Comparison of ENCODE assay signal across 22 cellular contexts in the genomic region with DNA sequence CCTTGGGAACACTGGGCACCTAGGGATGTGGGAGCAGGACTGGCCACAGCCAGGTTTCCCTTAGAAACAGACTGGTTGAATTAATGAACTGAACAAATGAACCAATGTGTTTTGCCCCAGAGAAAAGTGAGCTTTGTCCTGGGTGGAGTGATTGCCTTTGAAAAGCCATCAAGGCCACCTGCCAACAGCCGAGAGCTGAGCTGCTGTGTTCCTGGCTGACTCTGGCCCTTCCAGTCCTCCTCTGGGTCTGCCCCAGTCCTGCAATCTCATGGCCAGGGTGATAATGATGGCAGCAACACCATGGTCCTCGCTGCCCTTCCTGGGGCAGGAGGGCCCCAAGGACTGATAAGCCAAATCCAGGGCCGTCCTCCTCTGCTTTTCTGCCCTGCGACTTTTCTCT. TPM values are rescaled to one million over a fixed set of nuclear protein-coding genes. Genes with fewer than 3 reads are reported as not detected.
DNase-seq lines count a peak whose midpoint lies in the region; ATAC-seq, FAIRE-seq and TF ChIP-seq lines count a peak whose summit lies in the region.
"Had no signal": no experiment of that assay in that cellular context is flagged by ENCODE, and none has a peak within 500 bp of the region (broad histone marks: within the 10 kb centered on the region; RNA-seq: fewer than 3 reads in every experiment).

No MANE protein-coding gene starts in this region.

- H3K36me3 ChIP-seq in heart left ventricle: no peaks in the 10 kb centered on the region
- no peaks in the 10 kb centered on the region for H3K36me3 ChIP-seq in small intestine (ENCODE audit: control insufficient read depth in 2 of 2, insufficient read depth in 2 of 2, low read length in 2 of 2)
- H3K36me3 ChIP-seq: BE2C had no signal

- FAIRE-seq in small intestine (lab: Jason Lieb, UNC): no peak
- FAIRE-seq: A204.1, G401.6, GM12891 had no signal

- H3K4me3 Mint-ChIP-seq in activated CD8-positive, alpha-beta T cell treated with anti-CD3 and anti-CD28 coated beads, Interleukin-2, amount 10 ng/mL, durations not matched to agents 7 days and 5 days: no peak overlapping the region
- H3K4me3 Mint-ChIP-seq: CD4-positive, CD25-positive, alpha-beta regulatory T cell; CD8-positive, alpha-beta memory T cell; H9 had no signal

- peak overlapping the region in 2 of 12 donors; percentile 3 to 29 for H3K27ac ChIP-seq in heart left ventricle
- H3K27ac ChIP-seq in epithelial cell of prostate: peak overlapping the region; percentile 23
- H3K27ac ChIP-seq in small intestine (ENCODE audit: low read depth in 1 of 2, low read length in 1 of 2): no peak overlapping the region

- H3K4me1 Mint-ChIP-seq in activated CD8-positive, alpha-beta T cell treated with anti-CD3 and anti-CD28 coated beads, Interleukin-2, amount 10 ng/mL, durations not matched to agents 7 days and 5 days (ENCODE audit: low read depth): peaks cover 3% of the 10 kb centered on the region
- H3K4me1 Mint-ChIP-seq: CD4-positive, CD25-positive, alpha-beta regulatory T cell; CD8-positive, alpha-beta memory T cell; H9 had no signal

- H3K27me3 ChIP-seq in heart left ventricle (no peaks in the 10 kb centered on the region), small intestine (ENCODE audit: control insufficient read depth in 2 of 2, insufficient read depth in 2 of 2, low read length in 2 of 2) (no peaks in the 10 kb centered on the region)
- H3K27me3 ChIP-seq: BE2C had no signal

- H3K9me3 Mint-ChIP-seq in activated CD8-positive, alpha-beta T cell treated with anti-CD3 and anti-CD28 coated beads, Interleukin-2, amount 10 ng/mL, durations not matched to agents 7 days and 5 days (ENCODE audit: insufficient read depth): no peaks in the 10 kb centered on the region
- H3K9me3 Mint-ChIP-seq: CD4-positive, CD25-positive, alpha-beta regulatory T cell; CD8-positive, alpha-beta memory T cell; H9 had no signal

- WGBS in heart left ventricle, 4 donors: 46 to 57% (median 52%) methylated on average over 4 of the region's 4 CpGs
- WGBS in small intestine, 3 donors: 15 to 66% (median 34%) methylated on average over 4 of the region's 4 CpGs

- no peaks in the 10 kb centered on the region for H3K36me3 Mint-ChIP-seq in activated CD8-positive, alpha-beta T cell treated with anti-CD3 and anti-CD28 coated beads, Interleukin-2, amount 10 ng/mL, durations not matched to agents 7 days and 5 days (ENCODE audit: low read depth)
- H3K36me3 Mint-ChIP-seq: CD4-positive, CD25-positive, alpha-beta regulatory T cell had no signal

- H3K4me1 ChIP-seq in heart left ventricle (peaks cover 0 to 10% (median 0%) of the 10 kb centered on the region in 12 donors), small intestine (ENCODE audit: control insufficient read depth in 2 of 2, insufficient read depth in 1 of 2, low read depth in 1 of 2, low read length in 1 of 2) (no peaks in the 10 kb centered on the region)
- H3K4me1 ChIP-seq: BE2C had no signal

- H3K4me3 ChIP-seq in heart left ventricle: no peak overlapping the region
- H3K4me3 ChIP-seq in small intestine (ENCODE audit: low read depth in 1 of 2, low read length in 2 of 2): no peak overlapping the region

- no peak for TF ChIP-seq CTCF in heart left ventricle (IDR thresholded peaks at IDR 0.05)

- intact Hi-C loops in heart left ventricle (cut with DNase I): no loop called here
- intact Hi-C loops in cardiac septum (cut with DNase I): no loop called here
- intact Hi-C loops in left colon (cut with DNase I, micrococcal nuclease): no loop called here

- POLR2A ChIA-PET in activated CD8-positive, alpha-beta T cell treated with anti-CD3 and anti-CD28 coated beads, Interleukin-2, amount 10 ng/mL, durations not matched to agents 7 days and 5 days (lab: Charles Lee): no interaction called here

- CTCF ChIA-PET in activated CD8-positive, alpha-beta T cell treated with anti-CD3 and anti-CD28 coated beads, Interleukin-2, amount 10 ng/mL, durations not matched to agents 7 days and 5 days (lab: Charles Lee): no interaction called here

- H3K27ac Mint-ChIP-seq in activated CD8-positive, alpha-beta T cell treated with anti-CD3 and anti-CD28 coated beads, Interleukin-2, amount 10 ng/mL, durations not matched to agents 7 days and 5 days: no peak overlapping the region
- H3K27ac Mint-ChIP-seq: CD4-positive, CD25-positive, alpha-beta regulatory T cell; CD8-positive, alpha-beta memory T cell had no signal

- DNase-seq in heart left ventricle: peak in 3 of 5 donors; percentile 10 to 46 (median 25)
- DNase-seq in cardiac septum (ENCODE audit: low spot score): no peak
- no peak for DNase-seq in epithelial cell of prostate (ENCODE audit: low read depth, low spot score)
- peak in 1 of 2 donors; percentile 16 for DNase-seq in left colon
- peak; percentile 20 for DNase-seq in small intestine
- no peak for DNase-seq in A172 (ENCODE audit: low spot score)
- no peak for DNase-seq in activated CD8-positive, alpha-beta T cell treated with anti-CD3 and anti-CD28 coated beads, Interleukin-2, amount 10 ng/mL, durations not matched to agents 7 days and 5 days
- DNase-seq: ACHN; BE2C; C1 segment of cervical spinal cord; CD4-positive, CD25-positive, alpha-beta regulatory T cell; CD8-positive, alpha-beta memory T cell; COR-L47; DMS 273 treated with DMSO at 0.1 percent for 48 hours; DMS53; DND-41; GOT3; H9 had no signal

- ATAC-seq in heart left ventricle (peak; percentile 56 to 86 (median 78)), left colon (peak; percentile 89), HG03520 (IDR thresholded peaks at IDR 0.05; ENCODE audit: unreplicated experiment) (no peak)
- no peak for ATAC-seq in activated CD8-positive, alpha-beta T cell treated with anti-CD3 and anti-CD28 coated beads, Interleukin-2, amount 10 ng/mL, durations not matched to agents 7 days and 5 days

- TF ChIP-seq POLR2A in heart left ventricle (IDR thresholded peaks at IDR 0.05): no peak

- no peaks in the 10 kb centered on the region for H3K27me3 Mint-ChIP-seq in activated CD8-positive, alpha-beta T cell treated with anti-CD3 and anti-CD28 coated beads, Interleukin-2, amount 10 ng/mL, durations not matched to agents 7 days and 5 days (ENCODE audit: low read depth)
- H3K27me3 Mint-ChIP-seq: CD4-positive, CD25-positive, alpha-beta regulatory T cell; CD8-positive, alpha-beta memory T cell had no signal

- H3K9me3 ChIP-seq in heart left ventricle: no peaks in the 10 kb centered on the region
- H3K9me3 ChIP-seq in small intestine (ENCODE audit: control insufficient read depth, low read depth): no peaks in the 10 kb centered on the region
- H3K9me3 ChIP-seq: BE2C had no signal

RNA-seq across cellular contexts. Expression of gene GJA9, which starts 18.2 kb away (rescaled TPM):
- total RNA-seq in heart left ventricle (not detected), cardiac septum (not detected), left colon (1 to 10 TPM; 1.2 to 1.4 TPM)
- polyA plus RNA-seq in heart left ventricle (under 1 TPM in 1 of 2 donors, not detected in 1; 0.11 TPM), small intestine (not detected)
- not detected in 2 replicates for total RNA-seq in A172 (2014; rRNA removed; shearing (Covaris generic))
- not detected for total RNA-seq in activated CD8-positive, alpha-beta T cell treated with anti-CD3 and anti-CD28 coated beads, Interleukin-2, amount 10 ng/mL, durations not matched to agents 7 days and 5 days
- total RNA-seq: CD4-positive, CD25-positive, alpha-beta regulatory T cell; CD8-positive, alpha-beta memory T cell; H9 had no signal
- polyA plus RNA-seq: CD4-positive, CD25-positive, alpha-beta regulatory T cell; CD8-positive, alpha-beta memory T cell had no signal

RNA-seq across cellular contexts. Expression of gene MYCBP, which starts 26.4 kb away (rescaled TPM):
- 10 to 100 TPM in 5 of 9 donors, 1 to 10 TPM in 4; 4.8 to 26.2 (median 11.1) TPM for total RNA-seq in heart left ventricle
- 10 to 100 TPM in 1 of 2 donors, 1 to 10 TPM in 1; 3.0 to 14.4 TPM for polyA plus RNA-seq in heart left ventricle
- total RNA-seq in cardiac septum: 7.7 TPM
- total RNA-seq in left colon: 10 to 100 TPM; 32.7 to 39.3 TPM
- 10 to 100 TPM; 17.6 to 30.3 (median 27.5) TPM for polyA plus RNA-seq in small intestine
- total RNA-seq in A172 (2014; rRNA removed; shearing (Covaris generic)): 15.2 and 22.3 TPM in 2 replicates
- 10 to 100 TPM; 52.7 to 61.1 TPM for total RNA-seq in activated CD8-positive, alpha-beta T cell treated with anti-CD3 and anti-CD28 coated beads, Interleukin-2, amount 10 ng/mL, durations not matched to agents 7 days and 5 days

RNA-seq across cellular contexts. Expression of gene RRAGC, which starts 40.0 kb away (rescaled TPM):
- 10 to 100 TPM; 14.4 to 32.8 (median 22.3) TPM for total RNA-seq in heart left ventricle
- polyA plus RNA-seq in heart left ventricle: 10 to 100 TPM in 1 of 2 donors, 1 to 10 TPM in 1; 8.6 to 30.4 TPM
- 23.6 TPM for total RNA-seq in cardiac septum
- total RNA-seq in left colon: 10 to 100 TPM; 30.7 to 37.9 TPM
- 10 to 100 TPM; 15.1 to 26.2 (median 25.4) TPM for polyA plus RNA-seq in small intestine
- 26.0 and 35.3 TPM in 2 replicates for total RNA-seq in A172 (2014; rRNA removed; shearing (Covaris generic))
- total RNA-seq in activated CD8-positive, alpha-beta T cell treated with anti-CD3 and anti-CD28 coated beads, Interleukin-2, amount 10 ng/mL, durations not matched to agents 7 days and 5 days: 10 to 100 TPM; 14.3 to 14.9 TPM

RNA-seq across cellular contexts. Expression of gene RHBDL2, which starts 42.1 kb away (rescaled TPM):
- total RNA-seq in heart left ventricle: 1 to 10 TPM in 1 of 9 donors, under 1 TPM in 4, not detected in 4; 0.19 to 2.2 (median 0.21) TPM
- polyA plus RNA-seq in heart left ventricle: under 1 TPM; 0.11 to 0.12 TPM
- total RNA-seq in cardiac septum: not detected
- 10 to 100 TPM; 35.1 to 43.3 TPM for total RNA-seq in left colon
- under 1 TPM in 1 of 3 donors, not detected in 2; 0.43 TPM for polyA plus RNA-seq in small intestine
- total RNA-seq in A172 (2014; rRNA removed; shearing (Covaris generic)): 1.2 and 3.3 TPM in 2 replicates
- total RNA-seq in activated CD8-positive, alpha-beta T cell treated with anti-CD3 and anti-CD28 coated beads, Interleukin-2, amount 10 ng/mL, durations not matched to agents 7 days and 5 days: not detected
- total RNA-seq: CD4-positive, CD25-positive, alpha-beta regulatory T cell; CD8-positive, alpha-beta memory T cell; H9 had no signal
- polyA plus RNA-seq: CD8-positive, alpha-beta memory T cell had no signal

Comparison
In these comparisons a context has a peak if more than half of its experiments do, and no peak if none do; other contexts are left out.
1. DNase-seq: peak in heart left ventricle (3 of 5) and small intestine (single experiment); none in cardiac septum (single experiment), epithelial cell of prostate (single experiment), A172 (single experiment) and activated CD8-positive, alpha-beta T cell treated with anti-CD3 and anti-CD28 coated beads, Interleukin-2, amount 10 ng/mL, durations not matched to agents 7 days and 5 days (single experiment).
2. ATAC-seq: peak in heart left ventricle (4 of 4) and left colon (single experiment); none in HG03520 (single experiment) and activated CD8-positive, alpha-beta T cell treated with anti-CD3 and anti-CD28 coated beads, Interleukin-2, amount 10 ng/mL, durations not matched to agents 7 days and 5 days (single experiment).